In genomic region chr3:188788621-188789081, GRCh38 we compare ENCODE assay signal across 8 cellular contexts.
DNase-seq lines count a peak whose midpoint lies in the region; ATAC-seq and TF ChIP-seq lines count a peak whose summit lies in the region.
"Had no signal": no experiment of that assay in that cellular context is flagged by ENCODE, and none has a peak within 500 bp of the region (broad histone marks: within the 10 kb centered on the region; RNA-seq: fewer than 3 reads in every experiment).

No MANE protein-coding gene starts in this region.

- H3K9me3 Mint-ChIP-seq in stimulated activated naive B cell treated with anti-CD40 and anti-IgM and Interleukin-4, amounts not matched to agents 10 μg/mL and 1 μg/mL and 100 μg/mL, for 72 hours: peaks cover 0 to 1% of the 10 kb centered on the region in 2 donors

- peaks cover 6% of the 10 kb centered on the region in 2 donors for H3K36me3 Mint-ChIP-seq in stimulated activated naive B cell treated with anti-CD40 and anti-IgM and Interleukin-4, amounts not matched to agents 10 μg/mL and 1 μg/mL and 100 μg/mL, for 72 hours

- H3K4me3 ChIP-seq in NB4 (ENCODE audit: low read depth, low read length): no peak overlapping the region
- H3K4me3 ChIP-seq: pancreas had no signal

- no peak overlapping the region for H3K4me3 Mint-ChIP-seq in stimulated activated naive B cell treated with anti-CD40 and anti-IgM and Interleukin-4, amounts not matched to agents 10 μg/mL and 1 μg/mL and 100 μg/mL, for 72 hours

- peak; percentile 50 to 61 for ATAC-seq in stimulated activated naive B cell treated with anti-CD40 and anti-IgM and Interleukin-4, amounts not matched to agents 10 μg/mL and 1 μg/mL and 100 μg/mL, for 72 hours (replicated peaks)
- no peak for ATAC-seq in esophagus mucosa

- no peaks in the 10 kb centered on the region for H3K27me3 Mint-ChIP-seq in stimulated activated naive B cell treated with anti-CD40 and anti-IgM and Interleukin-4, amounts not matched to agents 10 μg/mL and 1 μg/mL and 100 μg/mL, for 72 hours

- TF ChIP-seq CTCF in NB4 (IDR thresholded peaks at IDR 0.05; ENCODE audit: low read depth, low read length): no peak

- H3K4me1 Mint-ChIP-seq in stimulated activated naive B cell treated with anti-CD40 and anti-IgM and Interleukin-4, amounts not matched to agents 10 μg/mL and 1 μg/mL and 100 μg/mL, for 72 hours: peaks cover 4 to 7% of the 10 kb centered on the region in 2 donors

- H3K27ac Mint-ChIP-seq in stimulated activated naive B cell treated with anti-CD40 and anti-IgM and Interleukin-4, amounts not matched to agents 10 μg/mL and 1 μg/mL and 100 μg/mL, for 72 hours: no peak overlapping the region

- peak; percentile 42 for DNase-seq in NB4 (ENCODE audit: low read depth)
- DNase-seq in activated CD8-positive, alpha-beta memory T cell treated with anti-CD3 and anti-CD28 coated beads, Interleukin-2, amount 50 U/mL, for 48 hours: peak; percentile 68
- peak; percentile 100 for DNase-seq in iris pigment epithelial cell (ENCODE audit: low read depth)
- no peak for DNase-seq in stimulated activated naive B cell treated with anti-CD40 and anti-IgM and Interleukin-4, amounts not matched to agents 10 μg/mL and 1 μg/mL and 100 μg/mL, for 72 hours
- DNase-seq in NCI-H1436 treated with DMSO at 0.1 percent for 48 hours (lab: John Stamatoyannopoulos, UW): no peak
- DNase-seq in NCI-H510A treated with DMSO at 0.1 percent for 48 hours (lab: John Stamatoyannopoulos, UW): no peak
- DNase-seq: pancreas had no signal

- no peak for TF ChIP-seq POLR2A in NB4 (IDR thresholded peaks at IDR 0.05; ENCODE audit: extremely low read depth, insufficient read length)

Comparison
In these comparisons a context has a peak if more than half of its experiments do, and no peak if none do; other contexts are left out.
1. DNase-seq: peak in NB4 (single experiment), activated CD8-positive, alpha-beta memory T cell treated with anti-CD3 and anti-CD28 coated beads, Interleukin-2, amount 50 U/mL, for 48 hours (single experiment) and iris pigment epithelial cell (single experiment); none in stimulated activated naive B cell treated with anti-CD40 and anti-IgM and Interleukin-4, amounts not matched to agents 10 μg/mL and 1 μg/mL and 100 μg/mL, for 72 hours (single experiment), NCI-H1436 treated with DMSO at 0.1 percent for 48 hours (single experiment) and NCI-H510A treated with DMSO at 0.1 percent for 48 hours (single experiment).